In genomic region chr4:16001484-16001858, GRCh38 we compare ENCODE assay signal across 9 cellular contexts. TPM values are rescaled to one million over a fixed set of nuclear protein-coding genes. Genes with fewer than 3 reads are reported as not detected.
DNase-seq lines count a peak whose midpoint lies in the region; ATAC-seq and TF ChIP-seq lines count a peak whose summit lies in the region.
"Had no signal": no experiment of that assay in that cellular context is flagged by ENCODE, and none has a peak within 500 bp of the region (broad histone marks: within the 10 kb centered on the region; RNA-seq: fewer than 3 reads in every experiment).

No MANE protein-coding gene starts in this region.

- peak overlapping the region; percentile 34 for H2AFZ ChIP-seq in IMR-90 (replicated peaks; ENCODE audit: low read length, poor library complexity)

- ATAC-seq in GM21576 (IDR thresholded peaks at IDR 0.05; ENCODE audit: unreplicated experiment) (peak; percentile 95), IMR-90 (ENCODE audit: low read depth) (peak; percentile 99), RWPE2 (ENCODE audit: low read depth) (peak; percentile 91)
- peak; percentile 90 for ATAC-seq in activated naive CD8-positive, alpha-beta T cell treated with anti-CD3 and anti-CD28 coated beads, Interleukin-2, amount 10 ng/mL, durations not matched to agents 7 days and 5 days (ENCODE audit: low read depth)

- H3K14ac ChIP-seq in IMR-90 (replicated peaks; ENCODE audit: low read depth, low read length): no peak overlapping the region

- H2BK5ac ChIP-seq in IMR-90 (ENCODE audit: low read depth, low read length, poor library complexity, severe bottlenecking): no peak overlapping the region

- H3K4me2 ChIP-seq in IMR-90 (ENCODE audit: low read depth, low read length): no peak overlapping the region

- no peak overlapping the region for H4K5ac ChIP-seq in IMR-90 (ENCODE audit: low read depth, low read length)

- H4K91ac ChIP-seq in IMR-90 (ENCODE audit: insufficient read depth, low read depth, low read length): no peak overlapping the region

- no peaks in the 10 kb centered on the region for H3K79me1 ChIP-seq in IMR-90 (ENCODE audit: low read depth in 1 of 2, low read length in 2 of 2)

- peak; percentile 12 for DNase-seq in GF-D8 (lab: John Stamatoyannopoulos, UW)
- peak; percentile 72 for DNase-seq in IMR-90
- DNase-seq in RWPE2 (ENCODE audit: low spot score): no peak
- DNase-seq in activated naive CD8-positive, alpha-beta T cell treated with anti-CD3 and anti-CD28 coated beads, Interleukin-2, amount 10 ng/mL, durations not matched to agents 7 days and 5 days: peak; percentile 48
- DNase-seq in cardiac muscle cell (ENCODE audit: low read depth in 1 of 2, low spot score in 1 of 2): peak; percentile 81 to 83
- peak; percentile 35 for DNase-seq in prostate gland (ENCODE audit: low spot score)
- no peak for DNase-seq in GOT3 (lab: John Stamatoyannopoulos, UW)

- no peak overlapping the region for H4K8ac ChIP-seq in IMR-90 (ENCODE audit: low read depth in 2 of 2, low read length in 2 of 2)

- H3K4me1 ChIP-seq in IMR-90 (ENCODE audit: control insufficient read depth, insufficient read depth, low read length) (no peaks in the 10 kb centered on the region), RWPE2 (ENCODE audit: insufficient read depth, poor library complexity, severe bottlenecking) (no peaks in the 10 kb centered on the region), cardiac muscle cell (ENCODE audit: low read depth) (peaks cover 4% of the 10 kb centered on the region), prostate gland (replicated peaks) (no peaks in the 10 kb centered on the region)

- H2BK120ac ChIP-seq in IMR-90 (ENCODE audit: low read depth, low read length): no peak overlapping the region

- no peak overlapping the region for H3K23ac ChIP-seq in IMR-90 (ENCODE audit: low read depth, low read length)

- H2AK5ac ChIP-seq in IMR-90 (ENCODE audit: low read depth, low read length): no peak overlapping the region

- no peaks in the 10 kb centered on the region for H3K4me1 Mint-ChIP-seq in activated naive CD8-positive, alpha-beta T cell treated with anti-CD3 and anti-CD28 coated beads, Interleukin-2, amount 10 ng/mL, durations not matched to agents 7 days and 5 days

- H3K27ac ChIP-seq in IMR-90 (ENCODE audit: insufficient read depth, low read length) (no peak overlapping the region), RWPE2 (ENCODE audit: poor library complexity, severe bottlenecking) (no peak overlapping the region), cardiac muscle cell (no peak overlapping the region), prostate gland (no peak overlapping the region)

- BruUV-seq in IMR-90 (replicated peaks; lab: Mats Ljungman, UMichigan): no TSS peak

- no peak overlapping the region for H2BK15ac ChIP-seq in IMR-90 (ENCODE audit: low read depth, low read length)

- peak; percentile 91 for TF ChIP-seq CTCF in IMR-90 (conservative IDR thresholded peaks at IDR 0.05; ENCODE audit: low read depth, low read length)
- TF ChIP-seq CTCF in RWPE2 (IDR thresholded peaks at IDR 0.05; ENCODE audit: poor library complexity, severe bottlenecking): peak; percentile 91
- peak; percentile 85 for TF ChIP-seq CTCF in cardiac muscle cell (IDR thresholded peaks at IDR 0.05; ENCODE audit: low read depth, low read length)
- peak; percentile 11 to 73 (median 66) for TF ChIP-seq CTCF in prostate gland (IDR thresholded peaks at IDR 0.05)

- H2BK20ac ChIP-seq in IMR-90 (ENCODE audit: low read depth, low read length): no peak overlapping the region

- H3K27me3 ChIP-seq in IMR-90 (ENCODE audit: control insufficient read depth, insufficient read depth, low read length) (peaks cover 17% of the 10 kb centered on the region), RWPE2 (ENCODE audit: insufficient read depth, poor library complexity, severe bottlenecking) (no peaks in the 10 kb centered on the region), cardiac muscle cell (no peaks in the 10 kb centered on the region), prostate gland (replicated peaks; ENCODE audit: insufficient read depth) (no peaks in the 10 kb centered on the region)

- TF ChIP-seq POLR2A in IMR-90 (IDR thresholded peaks at IDR 0.05; ENCODE audit: low read depth, low read length) (no peak), prostate gland (IDR thresholded peaks at IDR 0.05) (no peak)

- TF ChIP-seq RAD21 in IMR-90 (IDR thresholded peaks at IDR 0.05; ENCODE audit: low read length): peak; percentile 95

- CTCF ChIA-PET in IMR-90 (lab: Yijun Ruan, JAX): interaction anchor here (0.6 to 1.4 kb wide), 4 partner anchors 9 to 196 kb away, joined by 3 to 8 read pairs (median 5); no protein-coding TSS in a partner anchor

- H3K9me3 ChIP-seq in IMR-90 (ENCODE audit: control insufficient read depth, insufficient read depth, low read length): no peaks in the 10 kb centered on the region
- H3K9me3 ChIP-seq in RWPE2 (ENCODE audit: severe bottlenecking): no peaks in the 10 kb centered on the region
- H3K9me3 ChIP-seq in cardiac muscle cell (ENCODE audit: low read depth): no peaks in the 10 kb centered on the region
- no peaks in the 10 kb centered on the region for H3K9me3 ChIP-seq in prostate gland

- H3K9me3 Mint-ChIP-seq in activated naive CD8-positive, alpha-beta T cell treated with anti-CD3 and anti-CD28 coated beads, Interleukin-2, amount 10 ng/mL, durations not matched to agents 7 days and 5 days: no peaks in the 10 kb centered on the region

- no peak overlapping the region for H3K4me3 ChIP-seq in IMR-90 (ENCODE audit: insufficient read depth, low read depth, low read length)
- H3K4me3 ChIP-seq in RWPE2 (ENCODE audit: severe bottlenecking): no peak overlapping the region
- H3K4me3 ChIP-seq in cardiac muscle cell: no peak overlapping the region
- no peak overlapping the region for H3K4me3 ChIP-seq in prostate gland

- intact Hi-C loops in IMR-90 (cut with micrococcal nuclease) (loop anchor here (1.0 to 10.0 kb wide), 6 partner anchors 38 to 767 kb away; partner anchors contain the start of gene FGFBP2), prostate gland (cut with DNase I) (loop anchor here (5.0 to 10.0 kb wide), 2 partner anchors 119 to 267 kb away; no protein-coding TSS in a partner anchor)

- H4K20me1 ChIP-seq in IMR-90 (ENCODE audit: insufficient read depth, low read length): no peaks in the 10 kb centered on the region

- no peak overlapping the region for H3K9ac ChIP-seq in IMR-90 (ENCODE audit: low read depth, low read length)

- peaks cover 8% of the 10 kb centered on the region for H3K27me3 Mint-ChIP-seq in activated naive CD8-positive, alpha-beta T cell treated with anti-CD3 and anti-CD28 coated beads, Interleukin-2, amount 10 ng/mL, durations not matched to agents 7 days and 5 days

- H3K56ac ChIP-seq in IMR-90 (ENCODE audit: extremely low read depth, insufficient read depth, low read length): no peak overlapping the region

- dilution Hi-C loops in IMR-90 (cut with HindIII; ENCODE audit: low sequenced_read_pairs, unreplicated experiment): no loop called here

- no peak overlapping the region for H3K4me3 Mint-ChIP-seq in activated naive CD8-positive, alpha-beta T cell treated with anti-CD3 and anti-CD28 coated beads, Interleukin-2, amount 10 ng/mL, durations not matched to agents 7 days and 5 days

- H3K36me3 Mint-ChIP-seq in activated naive CD8-positive, alpha-beta T cell treated with anti-CD3 and anti-CD28 coated beads, Interleukin-2, amount 10 ng/mL, durations not matched to agents 7 days and 5 days: no peaks in the 10 kb centered on the region

- H2AK9ac ChIP-seq in IMR-90 (replicated peaks; ENCODE audit: low read depth, low read length, poor library complexity): no peak overlapping the region

- no peaks in the 10 kb centered on the region for H3K9me1 ChIP-seq in IMR-90 (ENCODE audit: insufficient read depth, low read length)

- H3K27ac Mint-ChIP-seq in activated naive CD8-positive, alpha-beta T cell treated with anti-CD3 and anti-CD28 coated beads, Interleukin-2, amount 10 ng/mL, durations not matched to agents 7 days and 5 days: no peak overlapping the region

- WGBS in IMR-90 (ENCODE audit: extremely low coverage in 2 of 2, insufficient read length in 1 of 2), 2 experiments: 0% methylated on average over 4 of the region's 4 CpGs; no CpG with 5 or more reads in 1 of the 2 experiments
- WGBS in prostate gland: 6% methylated on average over 4 of the region's 4 CpGs

- H3K4ac ChIP-seq in IMR-90 (ENCODE audit: low read depth, low read length): no peak overlapping the region

- POLR2A ChIA-PET in IMR-90 (lab: Charles Lee; ENCODE audit: unreplicated experiment): no interaction called here
- POLR2A ChIA-PET in activated naive CD8-positive, alpha-beta T cell treated with anti-CD3 and anti-CD28 coated beads, Interleukin-2, amount 10 ng/mL, durations not matched to agents 7 days and 5 days (lab: Charles Lee): interaction anchor here (1.2 kb wide), 1 partner anchor 38 kb away, joined by 4 read pairs; no protein-coding TSS in a partner anchor

- in situ Hi-C loops in IMR-90 (cut with MboI; ENCODE audit: low sequenced_read_pairs): no loop called here

- H3K36me3 ChIP-seq in IMR-90 (ENCODE audit: control insufficient read depth, insufficient read depth, low read length) (no peaks in the 10 kb centered on the region), RWPE2 (ENCODE audit: low read depth) (no peaks in the 10 kb centered on the region), cardiac muscle cell (no peaks in the 10 kb centered on the region), prostate gland (no peaks in the 10 kb centered on the region)

- H3K18ac ChIP-seq in IMR-90 (ENCODE audit: low read depth, low read length): no peak overlapping the region

TF ChIP-seq in IMR-90, 13 proteins besides CTCF, POLR2A, EP300 and RAD21:
- TF ChIP-seq MAFK (IDR thresholded peaks at IDR 0.05; ENCODE audit: low read depth, low read length): no peak
- TF ChIP-seq FOS (IDR thresholded peaks at IDR 0.05; ENCODE audit: low read depth, low read length): no peak
- no peak for TF ChIP-seq ELK1 (IDR thresholded peaks at IDR 0.05; ENCODE audit: borderline replicate concordance, low read depth, low read length)
- no peak for TF ChIP-seq MXI1 (IDR thresholded peaks at IDR 0.05; ENCODE audit: borderline replicate concordance, low read depth, low read length)
- peak; percentile 86 for TF ChIP-seq SMC3 (IDR thresholded peaks at IDR 0.05; ENCODE audit: low read depth, low read length)

RNA-seq across cellular contexts. Expression of gene FGFBP2, which starts 38.5 kb away (rescaled TPM):
- total RNA-seq in IMR-90 (2012; rRNA removed) (not detected in 2 replicates), cardiac muscle cell (not detected in 2 replicates), prostate gland (10 to 100 TPM in 1 of 2 donors, not detected in 1; 78.8 TPM)
- polyA plus RNA-seq in IMR-90 (2012; rRNA removed) (not detected in 2 replicates), cardiac muscle cell (not detected in 2 replicates)
- polyA plus RNA-seq in IMR-90 (2012; cell fraction: cytosol; rRNA removed): not detected in 2 replicates
- polyA plus RNA-seq in IMR-90 (2012; cell fraction: nucleus; rRNA removed; ENCODE audit: low replicate concordance): not detected in 2 replicates
- 10 to 100 TPM; 23.9 to 25.0 TPM for total RNA-seq in activated naive CD8-positive, alpha-beta T cell treated with anti-CD3 and anti-CD28 coated beads, Interleukin-2, amount 10 ng/mL, durations not matched to agents 7 days and 5 days
- total RNA-seq: skeletal muscle tissue had no signal

Comparison
In these comparisons a context has a peak if more than half of its experiments do, and no peak if none do; other contexts are left out.
1. DNase-seq: peak in GF-D8 (single experiment), IMR-90 (single experiment), activated naive CD8-positive, alpha-beta T cell treated with anti-CD3 and anti-CD28 coated beads, Interleukin-2, amount 10 ng/mL, durations not matched to agents 7 days and 5 days (single experiment), cardiac muscle cell (2 of 2) and prostate gland (single experiment); none in RWPE2 (single experiment) and GOT3 (single experiment).
2. Peak in every context shown above with its lines, with median percentiles within 50 percentile points of each other: ATAC-seq and CTCF ChIP-seq.